ENCODE assay signal across 23 cellular contexts in genomic region chr7:17313175-17313574, GRCh38. TPM values are rescaled to one million over a fixed set of nuclear protein-coding genes. Genes with fewer than 3 reads are reported as not detected.
DNase-seq lines count a peak whose midpoint lies in the region; ATAC-seq, FAIRE-seq and TF ChIP-seq lines count a peak whose summit lies in the region.
"Had no signal": no experiment of that assay in that cellular context is flagged by ENCODE, and none has a peak within 500 bp of the region (broad histone marks: within the 10 kb centered on the region; RNA-seq: fewer than 3 reads in every experiment).

No MANE protein-coding gene starts in this region.

- H3K27me3 ChIP-seq in HUES64 (ENCODE audit: insufficient read depth, low read length) (no peaks in the 10 kb centered on the region), esophagus squamous epithelium (no peaks in the 10 kb centered on the region)
- H3K27me3 ChIP-seq: SJSA1 had no signal

- H3K27ac ChIP-seq in HUES64 (ENCODE audit: low read depth, low read length) (peak overlapping the region; percentile 75; the same call in 1 of the 2 replicates), esophagus squamous epithelium (peak overlapping the region in 3 of 4 donors; percentile 10 to 96 (median 44))
- H3K27ac ChIP-seq: HL-60, RWPE1, SJSA1 had no signal

- no peaks in the 10 kb centered on the region for H3K9me3 ChIP-seq in HUES64 (ENCODE audit: insufficient read depth, low read depth, low read length)
- H3K9me3 ChIP-seq in esophagus squamous epithelium = no peaks in the 10 kb centered on the region
- H3K9me3 ChIP-seq: SJSA1 had no signal

- no peak for ATAC-seq in stimulated activated naive CD8-positive, alpha-beta T cell treated with anti-CD3 and anti-CD28 coated beads, Interleukin-15, Interleukin-2, amounts not matched to agents 100 U/mL and 50 U/mL, for 24 hours
- ATAC-seq: HCT116, PC-3 had no signal

- H3K4me3 ChIP-seq in HUES64 (ENCODE audit: low read length) (peak overlapping the region; percentile 26), esophagus squamous epithelium (no peak overlapping the region)
- H3K4me3 ChIP-seq: SJSA1 had no signal

- peak overlapping the region; percentile 17; the same call in 1 of the 2 replicates for H3K9ac ChIP-seq in HUES64 (ENCODE audit: low read depth, low read length)

- FAIRE-seq in H54 (lab: Jason Lieb, UNC) = peak; percentile 82
- FAIRE-seq: HTR-8/SVneo had no signal

- no peak for DNase-seq in H54 (ENCODE audit: insufficient read length, low spot score)
- DNase-seq in esophagus squamous epithelium (lab: John Stamatoyannopoulos, UW) = no peak
- DNase-seq in pulmonary artery endothelial cell (ENCODE audit: low read depth, low spot score) = peak; percentile 55
- DNase-seq in stimulated activated CD4-positive, alpha-beta T cell treated with anti-CD3 and anti-CD28 coated beads, Interleukin-15, amount 100 ng/mL, for 24 hours = no peak
- DNase-seq in stimulated activated naive CD8-positive, alpha-beta T cell treated with anti-CD3 and anti-CD28 coated beads, Interleukin-15, Interleukin-2, amounts not matched to agents 100 U/mL and 50 U/mL, for 24 hours = no peak
- DNase-seq in activated naive CD4-positive, alpha-beta T cell treated with Interleukin-2 at 50 U/mL for 16 hours = no peak
- DNase-seq in NCI-H526 (lab: John Stamatoyannopoulos, UW) = no peak
- DNase-seq: ACHN, AML-193, COR-L47, DMS53, KG1, NCI-H1436, NCI-H2029, NCI-H2171 treated with DMSO at 0.1 percent for 48 hours, NCI-H82, PC-3 had no signal

- 49% methylated on average over 5 of the region's 5 CpGs for WGBS in HUES64
- 56 to 76% methylated on average over 5 of the region's 5 CpGs for WGBS in esophagus squamous epithelium, 2 donors

- TF ChIP-seq POLR2A in H54 (IDR thresholded peaks at IDR 0.05; ENCODE audit: low read depth, low read length) (no peak), esophagus squamous epithelium (IDR thresholded peaks at IDR 0.05) (no peak)

- no peak for TF ChIP-seq CTCF in esophagus squamous epithelium (IDR thresholded peaks at IDR 0.05)

- intact Hi-C loops in esophagus squamous epithelium (cut with DNase I) = no loop called here

- H3K4me1 ChIP-seq in HUES64 (ENCODE audit: insufficient read depth, low read length) (peaks cover 55% of the 10 kb centered on the region), esophagus squamous epithelium (peaks cover 0 to 89% (median 16%) of the 10 kb centered on the region in 3 donors)
- H3K4me1 ChIP-seq: SJSA1 had no signal

- H3K36me3 ChIP-seq in HUES64 (ENCODE audit: insufficient read depth, low read length) (no peaks in the 10 kb centered on the region), esophagus squamous epithelium (peaks cover 0 to 19% (median 0%) of the 10 kb centered on the region in 3 donors)

RNA-seq across cellular contexts. Expression of gene AHR, which starts 14.7 kb away (rescaled TPM):
- polyA plus RNA-seq in HUES64 (2013, experiment 1 of 2) = 3.0 TPM
- 3.0 TPM for polyA plus RNA-seq in HUES64 (2013, experiment 2 of 2)
- total RNA-seq in esophagus squamous epithelium = 10 to 100 TPM; 29.8 to 89.5 (median 57.5) TPM
- total RNA-seq in pulmonary artery endothelial cell = 68.3 and 73.2 TPM in 2 replicates
